Comparison of ENCODE assay signal across 2 cellular contexts in genomic region chr5:121384359-121384758, GRCh38.
TF ChIP-seq lines count a peak whose summit lies in the region.

No MANE protein-coding gene starts in this region.

TF ChIP-seq in SK-N-SH, 30 proteins besides CTCF, POLR2A, EP300 and RAD21 (continued from another document):
- TF ChIP-seq, protein P1, sequence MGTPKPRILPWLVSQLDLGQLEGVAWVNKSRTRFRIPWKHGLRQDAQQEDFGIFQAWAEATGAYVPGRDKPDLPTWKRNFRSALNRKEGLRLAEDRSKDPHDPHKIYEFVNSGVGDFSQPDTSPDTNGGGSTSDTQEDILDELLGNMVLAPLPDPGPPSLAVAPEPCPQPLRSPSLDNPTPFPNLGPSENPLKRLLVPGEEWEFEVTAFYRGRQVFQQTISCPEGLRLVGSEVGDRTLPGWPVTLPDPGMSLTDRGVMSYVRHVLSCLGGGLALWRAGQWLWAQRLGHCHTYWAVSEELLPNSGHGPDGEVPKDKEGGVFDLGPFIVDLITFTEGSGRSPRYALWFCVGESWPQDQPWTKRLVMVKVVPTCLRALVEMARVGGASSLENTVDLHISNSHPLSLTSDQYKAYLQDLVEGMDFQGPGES (IDR thresholded peaks at IDR 0.05; ENCODE audit: low read depth, low read length): no peak
- TF ChIP-seq GATA2 (CRISPR knock-in tag; IDR thresholded peaks at IDR 0.05) (no peak), FOSL2 (IDR thresholded peaks at IDR 0.05; ENCODE audit: borderline replicate concordance, low read depth) (no peak), POLR2AphosphoS5 (IDR thresholded peaks at IDR 0.05; ENCODE audit: low read depth, low read length) (no peak), SMC3 (IDR thresholded peaks at IDR 0.05; ENCODE audit: low read depth, low read length) (no peak), NFIC (IDR thresholded peaks at IDR 0.05; ENCODE audit: borderline replicate concordance) (no peak), CHD2 (IDR thresholded peaks at IDR 0.05; ENCODE audit: low read length, partially characterized antibody) (no peak), RCOR1 (IDR thresholded peaks at IDR 0.05; ENCODE audit: low read length) (no peak), YY1 (IDR thresholded peaks at IDR 0.05; ENCODE audit: low read depth) (no peak)

TF ChIP-seq in WTC11, 78 proteins besides CTCF, POLR2A, EP300 and RAD21 (continued from another document):
- TF ChIP-seq, protein P2, sequence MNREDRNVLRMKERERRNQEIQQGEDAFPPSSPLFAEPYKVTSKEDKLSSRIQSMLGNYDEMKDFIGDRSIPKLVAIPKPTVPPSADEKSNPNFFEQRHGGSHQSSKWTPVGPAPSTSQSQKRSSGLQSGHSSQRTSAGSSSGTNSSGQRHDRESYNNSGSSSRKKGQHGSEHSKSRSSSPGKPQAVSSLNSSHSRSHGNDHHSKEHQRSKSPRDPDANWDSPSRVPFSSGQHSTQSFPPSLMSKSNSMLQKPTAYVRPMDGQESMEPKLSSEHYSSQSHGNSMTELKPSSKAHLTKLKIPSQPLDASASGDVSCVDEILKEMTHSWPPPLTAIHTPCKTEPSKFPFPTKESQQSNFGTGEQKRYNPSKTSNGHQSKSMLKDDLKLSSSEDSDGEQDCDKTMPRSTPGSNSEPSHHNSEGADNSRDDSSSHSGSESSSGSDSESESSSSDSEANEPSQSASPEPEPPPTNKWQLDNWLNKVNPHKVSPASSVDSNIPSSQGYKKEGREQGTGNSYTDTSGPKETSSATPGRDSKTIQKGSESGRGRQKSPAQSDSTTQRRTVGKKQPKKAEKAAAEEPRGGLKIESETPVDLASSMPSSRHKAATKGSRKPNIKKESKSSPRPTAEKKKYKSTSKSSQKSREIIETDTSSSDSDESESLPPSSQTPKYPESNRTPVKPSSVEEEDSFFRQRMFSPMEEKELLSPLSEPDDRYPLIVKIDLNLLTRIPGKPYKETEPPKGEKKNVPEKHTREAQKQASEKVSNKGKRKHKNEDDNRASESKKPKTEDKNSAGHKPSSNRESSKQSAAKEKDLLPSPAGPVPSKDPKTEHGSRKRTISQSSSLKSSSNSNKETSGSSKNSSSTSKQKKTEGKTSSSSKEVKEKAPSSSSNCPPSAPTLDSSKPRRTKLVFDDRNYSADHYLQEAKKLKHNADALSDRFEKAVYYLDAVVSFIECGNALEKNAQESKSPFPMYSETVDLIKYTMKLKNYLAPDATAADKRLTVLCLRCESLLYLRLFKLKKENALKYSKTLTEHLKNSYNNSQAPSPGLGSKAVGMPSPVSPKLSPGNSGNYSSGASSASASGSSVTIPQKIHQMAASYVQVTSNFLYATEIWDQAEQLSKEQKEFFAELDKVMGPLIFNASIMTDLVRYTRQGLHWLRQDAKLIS (CRISPR knock-in tag; IDR thresholded peaks at IDR 0.05; ENCODE audit: borderline replicate concordance): no peak
- TF ChIP-seq ATF1 (CRISPR knock-in tag; IDR thresholded peaks at IDR 0.05): no peak
- TF ChIP-seq JUN (CRISPR knock-in tag; IDR thresholded peaks at IDR 0.05): no peak
- TF ChIP-seq ZNF416 (CRISPR knock-in tag; IDR thresholded peaks at IDR 0.05): no peak
- TF ChIP-seq CREB1 (CRISPR knock-in tag; IDR thresholded peaks at IDR 0.05): no peak
- no peak for TF ChIP-seq NFYB (CRISPR knock-in tag; conservative IDR thresholded peaks at IDR 0.05; ENCODE audit: low read depth)
- no peak for TF ChIP-seq FOXP4 (CRISPR knock-in tag; IDR thresholded peaks at IDR 0.05)
- TF ChIP-seq FOXJ3 (CRISPR knock-in tag; IDR thresholded peaks at IDR 0.05; ENCODE audit: borderline replicate concordance): no peak
- TF ChIP-seq NR3C1 (CRISPR knock-in tag; conservative IDR thresholded peaks at IDR 0.05; ENCODE audit: low read depth): no peak
- TF ChIP-seq HMGXB4 (CRISPR knock-in tag; IDR thresholded peaks at IDR 0.05): no peak
- no peak for TF ChIP-seq MAX (CRISPR knock-in tag; IDR thresholded peaks at IDR 0.05)
- TF ChIP-seq, protein P3, sequence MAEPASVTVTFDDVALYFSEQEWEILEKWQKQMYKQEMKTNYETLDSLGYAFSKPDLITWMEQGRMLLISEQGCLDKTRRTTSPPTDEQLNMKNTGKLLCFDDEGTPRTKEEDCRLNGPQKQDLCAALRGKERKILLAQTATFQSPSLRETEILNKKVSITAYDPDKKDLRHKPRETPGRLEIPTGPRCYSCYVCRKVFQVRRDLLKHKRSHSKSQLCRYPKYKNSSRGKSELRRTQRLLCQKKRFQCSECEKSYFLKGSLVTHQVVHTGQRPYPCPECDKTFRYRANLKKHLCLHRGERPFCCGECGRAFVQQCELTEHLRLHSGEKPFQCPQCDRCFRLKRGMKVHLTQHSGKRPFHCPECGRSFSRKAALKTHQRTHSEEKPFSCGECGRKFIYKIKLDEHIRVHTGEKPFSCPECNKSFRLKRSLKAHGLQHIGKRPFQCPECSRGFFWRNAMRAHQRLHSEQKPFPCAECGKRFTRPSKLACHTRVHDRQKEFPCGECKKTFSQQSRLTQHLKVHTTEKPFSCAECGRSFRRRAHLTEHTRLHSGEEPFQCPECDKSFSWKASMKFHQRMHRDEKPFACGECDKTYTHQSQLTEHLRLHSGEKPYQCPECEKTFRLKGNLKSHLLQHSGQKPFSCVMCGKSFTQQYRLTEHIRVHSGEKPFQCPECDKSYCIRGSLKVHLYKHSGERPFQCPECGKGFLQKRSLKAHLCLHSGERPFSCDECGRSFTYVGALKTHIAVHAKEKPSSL (CRISPR knock-in tag; conservative IDR thresholded peaks at IDR 0.05): no peak
- TF ChIP-seq NFATC4 (CRISPR knock-in tag; IDR thresholded peaks at IDR 0.05): no peak
- TF ChIP-seq ZNF532 (CRISPR knock-in tag; IDR thresholded peaks at IDR 0.05; ENCODE audit: borderline replicate concordance): no peak
- TF ChIP-seq, protein P4, sequence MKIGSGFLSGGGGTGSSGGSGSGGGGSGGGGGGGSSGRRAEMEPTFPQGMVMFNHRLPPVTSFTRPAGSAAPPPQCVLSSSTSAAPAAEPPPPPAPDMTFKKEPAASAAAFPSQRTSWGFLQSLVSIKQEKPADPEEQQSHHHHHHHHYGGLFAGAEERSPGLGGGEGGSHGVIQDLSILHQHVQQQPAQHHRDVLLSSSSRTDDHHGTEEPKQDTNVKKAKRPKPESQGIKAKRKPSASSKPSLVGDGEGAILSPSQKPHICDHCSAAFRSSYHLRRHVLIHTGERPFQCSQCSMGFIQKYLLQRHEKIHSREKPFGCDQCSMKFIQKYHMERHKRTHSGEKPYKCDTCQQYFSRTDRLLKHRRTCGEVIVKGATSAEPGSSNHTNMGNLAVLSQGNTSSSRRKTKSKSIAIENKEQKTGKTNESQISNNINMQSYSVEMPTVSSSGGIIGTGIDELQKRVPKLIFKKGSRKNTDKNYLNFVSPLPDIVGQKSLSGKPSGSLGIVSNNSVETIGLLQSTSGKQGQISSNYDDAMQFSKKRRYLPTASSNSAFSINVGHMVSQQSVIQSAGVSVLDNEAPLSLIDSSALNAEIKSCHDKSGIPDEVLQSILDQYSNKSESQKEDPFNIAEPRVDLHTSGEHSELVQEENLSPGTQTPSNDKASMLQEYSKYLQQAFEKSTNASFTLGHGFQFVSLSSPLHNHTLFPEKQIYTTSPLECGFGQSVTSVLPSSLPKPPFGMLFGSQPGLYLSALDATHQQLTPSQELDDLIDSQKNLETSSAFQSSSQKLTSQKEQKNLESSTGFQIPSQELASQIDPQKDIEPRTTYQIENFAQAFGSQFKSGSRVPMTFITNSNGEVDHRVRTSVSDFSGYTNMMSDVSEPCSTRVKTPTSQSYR (CRISPR knock-in tag; IDR thresholded peaks at IDR 0.05): no peak
- TF ChIP-seq, protein P5, sequence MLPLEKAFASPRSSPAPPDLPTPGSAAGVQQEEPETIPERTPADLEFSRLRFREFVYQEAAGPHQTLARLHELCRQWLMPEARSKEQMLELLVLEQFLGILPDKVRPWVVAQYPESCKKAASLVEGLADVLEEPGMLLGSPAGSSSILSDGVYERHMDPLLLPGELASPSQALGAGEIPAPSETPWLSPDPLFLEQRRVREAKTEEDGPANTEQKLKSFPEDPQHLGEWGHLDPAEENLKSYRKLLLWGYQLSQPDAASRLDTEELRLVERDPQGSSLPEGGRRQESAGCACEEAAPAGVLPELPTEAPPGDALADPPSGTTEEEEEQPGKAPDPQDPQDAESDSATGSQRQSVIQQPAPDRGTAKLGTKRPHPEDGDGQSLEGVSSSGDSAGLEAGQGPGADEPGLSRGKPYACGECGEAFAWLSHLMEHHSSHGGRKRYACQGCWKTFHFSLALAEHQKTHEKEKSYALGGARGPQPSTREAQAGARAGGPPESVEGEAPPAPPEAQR (CRISPR knock-in tag; IDR thresholded peaks at IDR 0.05): no peak
